Comparison of ENCODE assay signal across 21 cellular contexts in the genomic region with DNA sequence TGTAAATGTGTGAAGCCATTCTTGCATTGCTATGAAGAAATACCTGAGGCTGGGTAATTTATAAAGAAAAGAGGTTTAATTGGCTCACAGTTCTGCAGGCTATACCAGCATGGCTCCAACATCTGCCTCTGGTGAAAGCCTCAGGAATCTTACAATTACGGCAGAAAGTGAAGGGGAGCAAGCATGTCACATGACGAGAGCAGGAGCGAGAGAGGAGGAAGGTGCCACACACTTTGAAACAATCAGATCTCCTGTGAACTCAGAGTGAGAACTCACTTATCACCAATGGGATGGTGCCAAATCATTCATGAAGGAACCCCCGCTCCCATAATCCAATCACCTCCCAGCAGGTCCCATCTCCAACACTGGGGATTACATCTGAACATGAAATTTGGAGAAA.
"Had no signal": no experiment of that assay in that cellular context is flagged by ENCODE, and none has a peak within 500 bp of the region (broad histone marks: within the 10 kb centered on the region; RNA-seq: fewer than 3 reads in every experiment).

No MANE protein-coding gene starts in this region.

- H3K4me1 ChIP-seq: colonic mucosa, esophagus muscularis mucosa, foreskin keratinocyte, gastroesophageal sphincter, heart left ventricle, left lung, lower lobe of right lung had no signal

- H3K27me3 ChIP-seq: colonic mucosa, esophagus muscularis mucosa, gastroesophageal sphincter, heart left ventricle, hepatocyte, left lung had no signal

- H2AFZ ChIP-seq: hepatocyte had no signal

- H3K4me3 ChIP-seq: colonic mucosa, esophagus muscularis mucosa, gastroesophageal sphincter, heart left ventricle, hepatocyte, left lung, lower lobe of right lung had no signal

- DNase-seq: colonic mucosa; cortex of kidney; effector CD8-positive, alpha-beta T cell; effector memory CD8-positive, alpha-beta T cell; foreskin keratinocyte; heart left ventricle; left colon; left lung; left ventricle myocardium superior; lower lobe of right lung; mesenchymal stem cell; midbrain; naive thymus-derived CD4-positive, alpha-beta T cell had no signal

- ATAC-seq: effector memory CD8-positive, alpha-beta T cell; foreskin keratinocyte; gastroesophageal sphincter; heart left ventricle; left colon; left lung; left ventricle myocardium superior; lower lobe of right lung; naive thymus-derived CD4-positive, alpha-beta T cell had no signal

- H3K4me3 Mint-ChIP-seq: dendritic cell treated with granulocyte-macrophage colony-stimulating factor and Interleukin-4, amounts not matched to agents 40 ng/mL and 50 ng/mL, for 4 days; effector memory CD8-positive, alpha-beta T cell; naive thymus-derived CD4-positive, alpha-beta T cell had no signal

- FAIRE-seq: endothelial cell of umbilical vein, frontal cortex, islet of Langerhans, keratinocyte had no signal

- H3K79me2 ChIP-seq: hepatocyte had no signal

- H3K4me1 Mint-ChIP-seq: naive thymus-derived CD4-positive, alpha-beta T cell had no signal

- H3K27ac ChIP-seq: colonic mucosa, esophagus muscularis mucosa, foreskin keratinocyte, gastroesophageal sphincter, heart left ventricle, hepatocyte, left lung, lower lobe of right lung had no signal

- H3K36me3 Mint-ChIP-seq: naive thymus-derived CD4-positive, alpha-beta T cell had no signal

- H3K9me3 Mint-ChIP-seq: effector memory CD8-positive, alpha-beta T cell had no signal

- H3K36me3 ChIP-seq: colonic mucosa, esophagus muscularis mucosa, gastroesophageal sphincter, heart left ventricle, left lung, lower lobe of right lung had no signal

- H3K4me2 ChIP-seq: hepatocyte had no signal

- H3K27ac Mint-ChIP-seq: dendritic cell treated with granulocyte-macrophage colony-stimulating factor and Interleukin-4, amounts not matched to agents 40 ng/mL and 50 ng/mL, for 4 days; effector memory CD8-positive, alpha-beta T cell; naive thymus-derived CD4-positive, alpha-beta T cell had no signal

- H3K9me3 ChIP-seq: colonic mucosa had no signal
